ENCODE assay signal across 34 cellular contexts in genomic region chr11:27860811-27861210, GRCh38.
"Had no signal": no experiment of that assay in that cellular context is flagged by ENCODE, and none has a peak within 500 bp of the region (broad histone marks: within the 10 kb centered on the region; RNA-seq: fewer than 3 reads in every experiment).

No MANE protein-coding gene starts in this region.

- FAIRE-seq: endometrium, endothelial cell of umbilical vein, frontal cortex had no signal

- H3K27ac Mint-ChIP-seq: activated B cell treated with CpG ODN at 0.5 μM for 24 hours; activated CD8-positive, alpha-beta T cell treated with anti-CD3 and anti-CD28 coated beads for 36 hours; activated naive CD4-positive, alpha-beta T cell treated with anti-CD3 and anti-CD28 coated beads for 36 hours; activated naive CD4-positive, alpha-beta T cell treated with anti-CD3 and anti-CD28 coated beads, Interleukin-2, amount 50 U/mL, for 24 hours; activated naive CD8-positive, alpha-beta T cell treated with anti-CD3 and anti-CD28 coated beads for 36 hours; activated naive CD8-positive, alpha-beta T cell treated with anti-CD3 and anti-CD28 coated beads, Interleukin-2, amount 50 U/mL, for 24 hours; activated T-helper 17 cell treated with anti-CD3 and anti-CD28 coated beads, Interleukin-2, amount 50 U/mL, for 72 hours; T-helper 17 cell; T-helper 2 cell treated with Interferon-gamma antibody and Interleukin-4, amounts not matched to agents 5 μg/mL and 100 μg/mL, for 36 hours had no signal

- H3K4me1 ChIP-seq: colonic mucosa had no signal

- H3K4me1 Mint-ChIP-seq: activated B cell treated with CpG ODN at 0.5 μM for 24 hours; activated naive CD4-positive, alpha-beta T cell treated with anti-CD3 and anti-CD28 coated beads, Interleukin-2, amount 50 U/mL, for 24 hours; activated naive CD8-positive, alpha-beta T cell treated with anti-CD3 and anti-CD28 coated beads for 36 hours; activated naive CD8-positive, alpha-beta T cell treated with anti-CD3 and anti-CD28 coated beads, Interleukin-2, amount 50 U/mL, for 24 hours; activated T-helper 17 cell treated with anti-CD3 and anti-CD28 coated beads, Interleukin-2, amount 50 U/mL, for 72 hours; T-helper 17 cell had no signal

- DNase-seq: activated B cell treated with CpG ODN at 0.5 μM for 24 hours; activated CD4-positive, alpha-beta T cell treated with anti-CD3 and anti-CD28 coated beads for 48 hours; activated CD4-positive, alpha-beta T cell treated with anti-CD3 and anti-CD28 coated beads, Interleukin-2, amount 50 U/mL, for 1 hour; activated CD4-positive, alpha-beta T cell treated with anti-CD3 and anti-CD28 coated beads, Interleukin-2, amount 50 U/mL, for 48 hours; activated CD8-positive, alpha-beta memory T cell treated with anti-CD3 and anti-CD28 coated beads for 24 hours; activated CD8-positive, alpha-beta T cell treated with anti-CD3 and anti-CD28 coated beads for 36 hours; activated effector memory CD4-positive, alpha-beta T cell treated with Interleukin-2 at 50 U/mL for 16 hours; activated naive CD4-positive, alpha-beta T cell treated with anti-CD3 and anti-CD28 coated beads for 36 hours; activated naive CD8-positive, alpha-beta T cell treated with anti-CD3 and anti-CD28 coated beads for 36 hours; activated naive CD8-positive, alpha-beta T cell treated with anti-CD3 and anti-CD28 coated beads, Interleukin-2, amount 50 U/mL, for 24 hours; activated T-cell treated with anti-CD3 and anti-CD28 coated beads, Interleukin-2, amount 50 U/mL, for 4 hours; adrenal gland; amygdala; aorta; body of pancreas; central memory CD4-positive, alpha-beta T cell; cerebellar nuclear complex; colonic mucosa; effector CD8-positive, alpha-beta T cell; foreskin fibroblast; head of caudate nucleus; T-helper 1 cell; T-helper 17 cell; T1000; WERI-Rb-1 had no signal

- H3K27ac ChIP-seq: body of pancreas, cardiac muscle cell, colonic mucosa, WERI-Rb-1 had no signal

- H3K4me3 ChIP-seq: adrenal gland, body of pancreas, cardiac muscle cell, colonic mucosa had no signal

- H3K27me3 Mint-ChIP-seq: activated B cell treated with CpG ODN at 0.5 μM for 24 hours; activated naive CD8-positive, alpha-beta T cell treated with anti-CD3 and anti-CD28 coated beads for 36 hours; T-helper 17 cell had no signal

- H3K9me3 Mint-ChIP-seq: activated B cell treated with CpG ODN at 0.5 μM for 24 hours; activated naive CD4-positive, alpha-beta T cell treated with anti-CD3 and anti-CD28 coated beads for 36 hours; activated naive CD4-positive, alpha-beta T cell treated with anti-CD3 and anti-CD28 coated beads, Interleukin-2, amount 50 U/mL, for 24 hours; activated naive CD8-positive, alpha-beta T cell treated with anti-CD3 and anti-CD28 coated beads for 36 hours; activated naive CD8-positive, alpha-beta T cell treated with anti-CD3 and anti-CD28 coated beads, Interleukin-2, amount 50 U/mL, for 24 hours; activated T-cell treated with anti-CD3 and anti-CD28 coated beads, Interleukin-2, amount 50 U/mL, for 4 hours; T-helper 2 cell treated with Interferon-gamma antibody and Interleukin-4, amounts not matched to agents 5 μg/mL and 100 μg/mL, for 36 hours had no signal

- ATAC-seq: activated CD4-positive, CD25-positive, alpha-beta regulatory T cell treated with anti-CD3 and anti-CD28 coated beads, Interleukin-2, amount 50 U/mL, for 24 hours; activated CD8-positive, alpha-beta T cell treated with anti-CD3 and anti-CD28 coated beads for 36 hours; activated naive CD8-positive, alpha-beta T cell treated with anti-CD3 and anti-CD28 coated beads, Interleukin-2, amount 50 U/mL, for 24 hours; activated T-cell treated with anti-CD3 and anti-CD28 coated beads, Interleukin-2, amount 50 U/mL, for 4 hours; activated T-helper 17 cell treated with anti-CD3 and anti-CD28 coated beads, Interleukin-2, amount 50 U/mL, for 72 hours; body of pancreas; esophagus mucosa; T-helper 17 cell had no signal

- H3K9me3 ChIP-seq: adrenal gland, body of pancreas, colonic mucosa had no signal

- H3K27me3 ChIP-seq: adrenal gland, body of pancreas, cardiac muscle cell, colonic mucosa had no signal

- H3K36me3 ChIP-seq: adrenal gland, cardiac muscle cell, colonic mucosa, WERI-Rb-1 had no signal

- H3K4me3 Mint-ChIP-seq: activated B cell treated with CpG ODN at 0.5 μM for 24 hours; activated CD8-positive, alpha-beta T cell treated with anti-CD3 and anti-CD28 coated beads for 36 hours; activated naive CD4-positive, alpha-beta T cell treated with anti-CD3 and anti-CD28 coated beads for 36 hours; activated naive CD4-positive, alpha-beta T cell treated with anti-CD3 and anti-CD28 coated beads, Interleukin-2, amount 50 U/mL, for 24 hours; activated naive CD8-positive, alpha-beta T cell treated with anti-CD3 and anti-CD28 coated beads for 36 hours; activated naive CD8-positive, alpha-beta T cell treated with anti-CD3 and anti-CD28 coated beads, Interleukin-2, amount 50 U/mL, for 24 hours; activated T-cell treated with anti-CD3 and anti-CD28 coated beads, Interleukin-2, amount 50 U/mL, for 4 hours; activated T-helper 17 cell treated with anti-CD3 and anti-CD28 coated beads, Interleukin-2, amount 50 U/mL, for 72 hours; T-helper 17 cell; T-helper 2 cell treated with Interferon-gamma antibody and Interleukin-4, amounts not matched to agents 5 μg/mL and 100 μg/mL, for 36 hours had no signal

- H3K36me3 Mint-ChIP-seq: activated naive CD4-positive, alpha-beta T cell treated with anti-CD3 and anti-CD28 coated beads, Interleukin-2, amount 50 U/mL, for 24 hours; activated naive CD8-positive, alpha-beta T cell treated with anti-CD3 and anti-CD28 coated beads for 36 hours had no signal
